ENCODE assay signal across 16 cellular contexts in the genomic region with DNA sequence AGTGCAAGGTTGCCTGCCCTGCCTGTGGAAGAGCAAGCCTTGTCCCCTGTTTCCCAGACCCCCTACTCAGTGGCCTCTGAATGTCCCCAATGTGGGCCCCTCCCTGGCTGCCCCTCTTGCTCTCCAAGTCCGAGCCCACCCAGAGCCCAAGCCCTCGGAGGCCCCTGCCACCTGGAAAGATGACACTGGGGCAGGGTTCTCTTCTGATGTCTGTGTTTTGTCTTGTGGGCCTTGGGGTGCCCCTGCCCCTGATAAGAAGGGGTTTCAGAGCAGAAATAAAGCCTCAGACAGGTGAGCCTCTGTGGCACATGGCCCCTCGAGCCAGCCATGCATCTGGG.
A peak's percentile ranks its signal among the peaks of the same experiment; 100 is the strongest.
DNase-seq lines count a peak whose midpoint lies in the region; ATAC-seq and TF ChIP-seq lines count a peak whose summit lies in the region.
"Had no signal": no experiment of that assay in that cellular context is flagged by ENCODE, and none has a peak within 500 bp of the region (broad histone marks: within the 10 kb centered on the region; RNA-seq: fewer than 3 reads in every experiment).

No MANE protein-coding gene starts in this region.

- H3K4me2 ChIP-seq in OCI-LY7 (ENCODE audit: low read length) = no peak overlapping the region

- no TSS peak for BruUV-seq in Calu3 (replicated peaks; lab: Mats Ljungman, UMichigan)
- no TSS peak for BruUV-seq in OCI-LY7 (replicated peaks; lab: Mats Ljungman, UMichigan)

- no peak overlapping the region for H2AFZ ChIP-seq in OCI-LY7 (ENCODE audit: low read length)

- H3K9ac ChIP-seq in duodenal mucosa (ENCODE audit: low read depth in 1 of 2, low read length in 2 of 2) = peak overlapping the region; percentile 66 to 70

- no peak for ATAC-seq in GM19467 (IDR thresholded peaks at IDR 0.05; ENCODE audit: unreplicated experiment)
- ATAC-seq: stimulated activated memory B cell treated with anti-CD40 and anti-IgM and Interleukin-4, amounts not matched to agents 10 μg/mL and 1 μg/mL and 100 μg/mL, for 72 hours had no signal

- H3K4me3 ChIP-seq in OCI-LY7 (ENCODE audit: low read depth, low read length, poor library complexity, severe bottlenecking) = no peak overlapping the region
- H3K4me3 ChIP-seq in duodenal mucosa (ENCODE audit: low read depth in 1 of 2, low read length in 2 of 2) = peak overlapping the region in 1 of 2 donors; percentile 10
- H3K4me3 ChIP-seq: lung had no signal

- H3K4me1 Mint-ChIP-seq in Calu3 (ENCODE audit: low read depth, unreplicated experiment) = peaks cover 25% of the 10 kb centered on the region
- H3K4me1 Mint-ChIP-seq in progenitor cell of endocrine pancreas (ENCODE audit: low read depth) = peaks cover 33% of the 10 kb centered on the region

- peaks cover 0 to 4% of the 10 kb centered on the region in 2 donors for H3K27me3 ChIP-seq in duodenal mucosa (ENCODE audit: control insufficient read depth in 1 of 2, insufficient read depth in 2 of 2, low read length in 2 of 2)
- H3K27me3 ChIP-seq: BE2C had no signal

- CTCF ChIA-PET in Calu3 (lab: Charles Lee) (no interaction called here), OCI-LY7 (lab: Charles Lee; ENCODE audit: unreplicated experiment) (no interaction called here)

- H3K4me1 ChIP-seq in OCI-LY7 (ENCODE audit: insufficient read depth, low read length, poor library complexity, severe bottlenecking) = no peaks in the 10 kb centered on the region
- H3K4me1 ChIP-seq in duodenal mucosa (ENCODE audit: control insufficient read depth in 1 of 2, insufficient read depth in 2 of 2, low read length in 2 of 2) = peaks cover 67 to 71% of the 10 kb centered on the region in 2 donors
- H3K4me1 ChIP-seq: BE2C had no signal

- H3K36me3 Mint-ChIP-seq in Calu3 (ENCODE audit: insufficient read depth, unreplicated experiment) = peaks cover 13% of the 10 kb centered on the region
- no peaks in the 10 kb centered on the region for H3K36me3 Mint-ChIP-seq in progenitor cell of endocrine pancreas (ENCODE audit: insufficient read depth)
- H3K36me3 Mint-ChIP-seq: naive thymus-derived CD8-positive, alpha-beta T cell; stimulated activated memory B cell treated with anti-CD40 and anti-IgM and Interleukin-4, amounts not matched to agents 10 μg/mL and 1 μg/mL and 100 μg/mL, for 72 hours; T-cell had no signal

- DNase-seq in Calu3 (no peak), OCI-LY7 (ENCODE audit: low spot score) (no peak), progenitor cell of endocrine pancreas (ENCODE audit: low spot score, unreplicated experiment) (no peak), NCI-H2227 treated with DMSO at 0.1 percent for 48 hours (lab: John Stamatoyannopoulos, UW) (no peak), GOT3 (lab: John Stamatoyannopoulos, UW) (no peak)
- DNase-seq: central memory CD4-positive, alpha-beta T cell; foreskin melanocyte had no signal

- H3K9me3 Mint-ChIP-seq in Calu3 (ENCODE audit: low read depth, unreplicated experiment) (no peaks in the 10 kb centered on the region), progenitor cell of endocrine pancreas (ENCODE audit: low read depth) (no peaks in the 10 kb centered on the region)
- H3K9me3 Mint-ChIP-seq: naive thymus-derived CD8-positive, alpha-beta T cell; stimulated activated memory B cell treated with anti-CD40 and anti-IgM and Interleukin-4, amounts not matched to agents 10 μg/mL and 1 μg/mL and 100 μg/mL, for 72 hours; T-cell had no signal

- H3K9me3 ChIP-seq in OCI-LY7 (ENCODE audit: low read length) (no peaks in the 10 kb centered on the region), duodenal mucosa (ENCODE audit: control insufficient read depth in 1 of 2, low read length in 2 of 2) (no peaks in the 10 kb centered on the region)
- H3K9me3 ChIP-seq: BE2C had no signal

- POLR2A ChIA-PET in OCI-LY7 (lab: Charles Lee) = no interaction called here

- TF ChIP-seq CTCF in Calu3 (IDR thresholded peaks at IDR 0.05; ENCODE audit: unreplicated experiment) (no peak), OCI-LY7 (conservative IDR thresholded peaks at IDR 0.05; ENCODE audit: low read length) (0 out of 2 replicates have a peak, but pooled peaks have one; percentile 3), progenitor cell of endocrine pancreas (IDR thresholded peaks at IDR 0.05; ENCODE audit: unreplicated experiment) (no peak)

- H3K36me3 ChIP-seq in OCI-LY7 (ENCODE audit: insufficient read depth, low read length) = no peaks in the 10 kb centered on the region
- H3K36me3 ChIP-seq in duodenal mucosa (ENCODE audit: control insufficient read depth in 1 of 2, insufficient read depth in 2 of 2, low read length in 2 of 2) = no peaks in the 10 kb centered on the region
- H3K36me3 ChIP-seq: BE2C, WERI-Rb-1 had no signal

- peak overlapping the region; percentile 76 for H3K27ac Mint-ChIP-seq in Calu3 (ENCODE audit: unreplicated experiment)
- peak overlapping the region; percentile 62 for H3K27ac Mint-ChIP-seq in progenitor cell of endocrine pancreas
- H3K27ac Mint-ChIP-seq: naive thymus-derived CD8-positive, alpha-beta T cell; stimulated activated memory B cell treated with anti-CD40 and anti-IgM and Interleukin-4, amounts not matched to agents 10 μg/mL and 1 μg/mL and 100 μg/mL, for 72 hours; T-cell had no signal

- intact Hi-C loops in Calu3 (cut with micrococcal nuclease; ENCODE audit: unreplicated experiment) (no loop called here), OCI-LY7 (cut with micrococcal nuclease; ENCODE audit: unreplicated experiment) (no loop called here)

- H4K20me1 ChIP-seq in OCI-LY7 (ENCODE audit: insufficient read depth, low read length) = no peaks in the 10 kb centered on the region

- H3K27me3 Mint-ChIP-seq in Calu3 (ENCODE audit: unreplicated experiment) (peaks cover 13% of the 10 kb centered on the region), progenitor cell of endocrine pancreas (no peaks in the 10 kb centered on the region)

- no peak overlapping the region for H3K27ac ChIP-seq in OCI-LY7 (ENCODE audit: low read depth, low read length, poor library complexity, severe bottlenecking)
- H3K27ac ChIP-seq in duodenal mucosa (ENCODE audit: low read depth, low read length) = peak overlapping the region; percentile 92
- H3K27ac ChIP-seq: HL-60, WERI-Rb-1 had no signal

- no peaks in the 10 kb centered on the region for H3K79me2 ChIP-seq in OCI-LY7 (ENCODE audit: insufficient read depth, low read depth, low read length)

- H3K4me3 Mint-ChIP-seq in Calu3 (ENCODE audit: low read depth, unreplicated experiment) (no peak overlapping the region), progenitor cell of endocrine pancreas (ENCODE audit: low read depth) (no peak overlapping the region)
- H3K4me3 Mint-ChIP-seq: stimulated activated memory B cell treated with anti-CD40 and anti-IgM and Interleukin-4, amounts not matched to agents 10 μg/mL and 1 μg/mL and 100 μg/mL, for 72 hours; T-cell had no signal

- H3K9me2 ChIP-seq in OCI-LY7 (ENCODE audit: insufficient read depth, low read length) = no peaks in the 10 kb centered on the region
